In genomic region chr15:63052128-63052826, GRCh38 we compare ENCODE assay signal across 10 cellular contexts. TPM values are rescaled to one million over a fixed set of nuclear protein-coding genes. Genes with fewer than 3 reads are reported as not detected.
DNase-seq lines count a peak whose midpoint lies in the region; ATAC-seq and TF ChIP-seq lines count a peak whose summit lies in the region.
"Had no signal": no experiment of that assay in that cellular context is flagged by ENCODE, and none has a peak within 500 bp of the region (broad histone marks: within the 10 kb centered on the region; RNA-seq: fewer than 3 reads in every experiment).

No MANE protein-coding gene starts in this region.

- 40% methylated on average over 10 of the region's 10 CpGs for WGBS in esophagus muscularis mucosa

- H3K79me2 ChIP-seq in parathyroid adenoma = no peaks in the 10 kb centered on the region

- DNase-seq in AG04450 (ENCODE audit: low read depth, low spot score) = no peak
- DNase-seq in Panc1 (ENCODE audit: low read depth, low spot score) = no peak
- DNase-seq in esophagus muscularis mucosa (ENCODE audit: extremely low spot score) = no peak
- DNase-seq in HuH-7.5 (ENCODE audit: low spot score) = no peak
- DNase-seq in H7 = no peak
- no peak for DNase-seq in NCI-H2196 (lab: John Stamatoyannopoulos, UW; ENCODE audit: unreplicated experiment)
- DNase-seq: activated CD4-positive, alpha-beta T cell treated with anti-CD3 and anti-CD28 coated beads for 36 hours; NCI-H1694 treated with DMSO at 0.1 percent for 48 hours had no signal

- H3K27me3 ChIP-seq in AG04450 (ENCODE audit: control insufficient read depth, insufficient read depth, low read length) (no peaks in the 10 kb centered on the region), Panc1 (ENCODE audit: control insufficient read depth, insufficient read depth, low read length) (no peaks in the 10 kb centered on the region), esophagus muscularis mucosa (peaks cover 0 to 5% (median 0%) of the 10 kb centered on the region in 4 donors), parathyroid adenoma (ENCODE audit: control insufficient read depth, insufficient read depth, low read length) (no peaks in the 10 kb centered on the region), H7 (ENCODE audit: control insufficient read depth, insufficient read depth, low read length) (no peaks in the 10 kb centered on the region)

- H3K4me1 ChIP-seq in Panc1 (ENCODE audit: control insufficient read depth, insufficient read depth, low read length) (peaks cover 71% of the 10 kb centered on the region), esophagus muscularis mucosa (peaks cover 74 to 96% (median 92%) of the 10 kb centered on the region in 4 donors), parathyroid adenoma (peaks cover 4% of the 10 kb centered on the region)

- in situ Hi-C loops in Panc1 (cut with HindIII; ENCODE audit: low pct_unique_long_range_greater_than_20kb, low sequenced_read_pairs) = no loop called here

- no peaks in the 10 kb centered on the region; the same call in 1 of the 2 replicates for H3K9me3 ChIP-seq in AG04450 (ENCODE audit: control insufficient read depth, insufficient read depth, low read length)
- H3K9me3 ChIP-seq in Panc1 (ENCODE audit: control insufficient read depth, insufficient read depth, low read depth, low read length) = no peaks in the 10 kb centered on the region
- H3K9me3 ChIP-seq in esophagus muscularis mucosa = no peaks in the 10 kb centered on the region
- no peaks in the 10 kb centered on the region for H3K9me3 ChIP-seq in parathyroid adenoma (ENCODE audit: control insufficient read depth, low read length)

- no peak overlapping the region for H2AFZ ChIP-seq in parathyroid adenoma

- H3K4me3 ChIP-seq in AG04450 (ENCODE audit: low read depth, low read length) = no peak overlapping the region
- H3K4me3 ChIP-seq in Panc1 (ENCODE audit: low read depth in 2 of 2, low read length in 2 of 2) = no peak overlapping the region
- peak overlapping the region; percentile 6 to 91 (median 22) for H3K4me3 ChIP-seq in esophagus muscularis mucosa
- H3K4me3 ChIP-seq in parathyroid adenoma (ENCODE audit: low read depth, low read length) = no peak overlapping the region
- no peak overlapping the region for H3K4me3 ChIP-seq in H7 (ENCODE audit: insufficient read depth, low read depth, low read length)

- POLR2A ChIA-PET in AG04450 (lab: Yijun Ruan, JAX) = interaction anchor here (0.5 to 0.9 kb wide), 2 partner anchors 10 to 37 kb away, joined by 3 to 4 read pairs; no protein-coding TSS in a partner anchor
- POLR2A ChIA-PET in Panc1 (lab: Charles Lee) = interaction anchor here (0.6 kb wide), 1 partner anchor 137 kb away, joined by 3 read pairs; no protein-coding TSS in a partner anchor

- H3K27ac ChIP-seq in AG04450 (ENCODE audit: low read depth, low read length) (peak overlapping the region; percentile 48), Panc1 (ENCODE audit: low read length) (peak overlapping the region; percentile 85), esophagus muscularis mucosa (replicated peaks in 1 of 4) (peak overlapping the region; percentile 93 to 97 (median 96)), parathyroid adenoma (peak overlapping the region; percentile 47)

- TF ChIP-seq POLR2A in esophagus muscularis mucosa (IDR thresholded peaks at IDR 0.05; ENCODE audit: low read depth) = no peak

- H3K9ac ChIP-seq in parathyroid adenoma = no peak overlapping the region

- intact Hi-C loops in Panc1 (cut with micrococcal nuclease; ENCODE audit: unreplicated experiment) = loop anchor here (5.0 kb wide), 1 partner anchor 205 kb away; no protein-coding TSS in a partner anchor
- intact Hi-C loops in esophagus muscularis mucosa (cut with DNase I) = no loop called here

- CTCF ChIA-PET in AG04450 (lab: Charles Lee) (interaction anchor here (1.9 kb wide), 1 partner anchor 42 kb away, joined by 9 read pairs; no protein-coding TSS in a partner anchor), Panc1 (lab: Charles Lee) (interaction anchor here (0.5 kb wide), 1 partner anchor 993 kb away, joined by 4 read pairs; no protein-coding TSS in a partner anchor)

- H3K36me3 ChIP-seq in Panc1 (ENCODE audit: control insufficient read depth, insufficient read depth, low read length) (peaks cover 3% of the 10 kb centered on the region; the same call in 1 of the 2 replicates), esophagus muscularis mucosa (peaks cover 6 to 47% (median 39%) of the 10 kb centered on the region in 4 donors), parathyroid adenoma (ENCODE audit: control insufficient read depth, insufficient read depth, low read length) (no peaks in the 10 kb centered on the region), H7 (replicated peaks; ENCODE audit: control insufficient read depth, insufficient read depth, low read length) (peaks cover 40% of the 10 kb centered on the region)

- no TSS peak for BruUV-seq in Panc1 (replicated peaks; lab: Mats Ljungman, UMichigan)

- TF ChIP-seq CTCF in AG04450 (IDR thresholded peaks at IDR 0.05; ENCODE audit: low read depth, low read length) = no peak
- TF ChIP-seq CTCF in Panc1 (IDR thresholded peaks at IDR 0.05) = no peak
- no peak for TF ChIP-seq CTCF in esophagus muscularis mucosa (IDR thresholded peaks at IDR 0.05)
- no peak for TF ChIP-seq CTCF in parathyroid adenoma (IDR thresholded peaks at IDR 0.05)

- TF ChIP-seq EP300 in esophagus muscularis mucosa (IDR thresholded peaks at IDR 0.05) = no peak

- no peak overlapping the region for H3K4me2 ChIP-seq in parathyroid adenoma (ENCODE audit: low read length)

- ATAC-seq in Panc1 = no peak
- no peak for ATAC-seq in HG02763 (IDR thresholded peaks at IDR 0.05; ENCODE audit: unreplicated experiment)
- ATAC-seq: activated CD4-positive, alpha-beta T cell treated with anti-CD3 and anti-CD28 coated beads for 36 hours had no signal

RNA-seq across cellular contexts. Expression of gene TPM1, which starts 9.7 kb away (rescaled TPM):
- 1,162 and 1,348 TPM in 2 replicates for polyA plus RNA-seq in AG04450 (2011; rRNA removed)
- 575 and 622 TPM in 2 replicates for polyA minus RNA-seq in AG04450 (2011; rRNA and poly(A)+ RNA removed)
- total RNA-seq in Panc1 (2021; ENCODE audit: unreplicated experiment) (298 TPM), esophagus muscularis mucosa (1,000 to 10,000 TPM; 5,599 to 7,718 (median 6,496) TPM)
- polyA plus RNA-seq in Panc1 (2012; ENCODE audit: insufficient read length) = 243 TPM
- 274 and 292 TPM in 2 replicates for total RNA-seq in H7 (2014; rRNA removed; shearing (Covaris generic))

Comparison
In these comparisons a context has a peak if more than half of its experiments do, and no peak if none do; other contexts are left out.
1. H3K4me3 ChIP-seq: peak in esophagus muscularis mucosa (4 of 4); none in AG04450 (single experiment), Panc1 (0 of 2), parathyroid adenoma (single experiment) and H7 (single experiment).
2. RNA of gene TPM1, which starts 9.7 kb away (total RNA-seq): 5,599 to 7,718 TPM in esophagus muscularis mucosa; 298 TPM in Panc1 (single experiment) and 274 to 292 TPM in H7; every median in the first group is over 10 times any median in the second.
3. Peak in every context shown above with its lines, with median percentiles within 50 percentile points of each other: H3K27ac ChIP-seq.